In genomic region chr1:246583056-246583440, GRCh38 we compare ENCODE assay signal across 13 cellular contexts. TPM values are rescaled to one million over a fixed set of nuclear protein-coding genes. Genes with fewer than 3 reads are reported as not detected.
DNase-seq lines count a peak whose midpoint lies in the region; ATAC-seq and TF ChIP-seq lines count a peak whose summit lies in the region.
"Had no signal": no experiment of that assay in that cellular context is flagged by ENCODE, and none has a peak within 500 bp of the region (broad histone marks: within the 10 kb centered on the region; RNA-seq: fewer than 3 reads in every experiment).

No MANE protein-coding gene starts in this region.

- H3K4me3 Mint-ChIP-seq in brain: no peak overlapping the region
- peak overlapping the region; percentile 37 for H3K4me3 Mint-ChIP-seq in type B pancreatic cell
- H3K4me3 Mint-ChIP-seq: GM23338 had no signal

- peak overlapping the region; percentile 67 for H3K27ac ChIP-seq in cardiac muscle cell
- H3K27ac ChIP-seq: vagina had no signal

- H3K4me1 ChIP-seq in cardiac muscle cell (ENCODE audit: low read depth): peaks cover 33% of the 10 kb centered on the region
- H3K4me1 ChIP-seq in mucosa of stomach (ENCODE audit: control insufficient read depth, insufficient read depth, low read length): peaks cover 32% of the 10 kb centered on the region

- H3K9me3 Mint-ChIP-seq in brain: no peaks in the 10 kb centered on the region
- H3K9me3 Mint-ChIP-seq in type B pancreatic cell: no peaks in the 10 kb centered on the region
- H3K9me3 Mint-ChIP-seq: GM23338 had no signal

- no peaks in the 10 kb centered on the region for H3K9me3 ChIP-seq in cardiac muscle cell (ENCODE audit: low read depth)
- H3K9me3 ChIP-seq in mucosa of stomach (ENCODE audit: control insufficient read depth, low read length): no peaks in the 10 kb centered on the region
- H3K9me3 ChIP-seq: vagina had no signal

- no peak overlapping the region for H3K4me3 ChIP-seq in cardiac muscle cell
- no peak overlapping the region for H3K4me3 ChIP-seq in mucosa of stomach (ENCODE audit: low read length)
- no peak overlapping the region for H3K4me3 ChIP-seq in foreskin fibroblast (ENCODE audit: low read depth in 1 of 2, low read length in 2 of 2)
- H3K4me3 ChIP-seq: GM23338, vagina had no signal

- H3K9ac ChIP-seq in mucosa of stomach (ENCODE audit: low read length): peak overlapping the region; percentile 9

- ATAC-seq in left cardiac atrium: no peak
- ATAC-seq in HG02759 (IDR thresholded peaks at IDR 0.05; ENCODE audit: unreplicated experiment): no peak
- no peak for ATAC-seq in HG02852 (IDR thresholded peaks at IDR 0.05; ENCODE audit: unreplicated experiment)
- ATAC-seq: GM23338 had no signal

- no peaks in the 10 kb centered on the region for H3K36me3 ChIP-seq in cardiac muscle cell
- H3K36me3 ChIP-seq in mucosa of stomach (ENCODE audit: control insufficient read depth, insufficient read depth, low read length): no peaks in the 10 kb centered on the region
- H3K36me3 ChIP-seq: vagina had no signal

- H3K27ac Mint-ChIP-seq in brain: peak overlapping the region in 3 of 5 experiments; percentile 36 to 59 (median 45)
- H3K27ac Mint-ChIP-seq in type B pancreatic cell: peak overlapping the region; percentile 75
- H3K27ac Mint-ChIP-seq: GM23338 had no signal

- H3K4me1 Mint-ChIP-seq in brain (peaks cover 45% of the 10 kb centered on the region), type B pancreatic cell (ENCODE audit: unreplicated experiment) (peaks cover 33% of the 10 kb centered on the region)
- H3K4me1 Mint-ChIP-seq: GM23338 had no signal

- H3K36me3 Mint-ChIP-seq in brain (peaks cover 16% of the 10 kb centered on the region), type B pancreatic cell (peaks cover 7% of the 10 kb centered on the region)

- H3K27me3 ChIP-seq in cardiac muscle cell (no peaks in the 10 kb centered on the region), mucosa of stomach (ENCODE audit: control insufficient read depth, insufficient read depth, low read length) (no peaks in the 10 kb centered on the region)
- H3K27me3 ChIP-seq: vagina had no signal

- TF ChIP-seq CTCF in cardiac muscle cell (IDR thresholded peaks at IDR 0.05; ENCODE audit: low read depth, low read length) (no peak), brain (conservative IDR thresholded peaks at IDR 0.05) (no peak), type B pancreatic cell (conservative IDR thresholded peaks at IDR 0.05) (no peak), foreskin fibroblast (IDR thresholded peaks at IDR 0.05; ENCODE audit: low read depth, low read length) (no peak)

- H3K27me3 Mint-ChIP-seq in brain: no peaks in the 10 kb centered on the region
- H3K27me3 Mint-ChIP-seq in type B pancreatic cell: peaks cover 3% of the 10 kb centered on the region

- no peak for DNase-seq in cardiac muscle cell (ENCODE audit: low read depth in 1 of 2, low spot score in 1 of 2)
- no peak for DNase-seq in left cardiac atrium
- no peak for DNase-seq in type B pancreatic cell (ENCODE audit: extremely low spot score, unreplicated experiment)
- DNase-seq in foreskin fibroblast: no peak
- DNase-seq: activated CD8-positive, alpha-beta memory T cell treated with anti-CD3 and anti-CD28 coated beads, Interleukin-2, amount 50 U/mL, for 4 hours; NCI-H524 treated with DMSO at 0.1 percent for 48 hours; SHP77 had no signal

- intact Hi-C loops in left cardiac atrium (cut with DNase I): no loop called here

RNA-seq across cellular contexts. Expression of gene CNST, which starts 16.8 kb away (rescaled TPM):
- 14.1 and 17.9 TPM in 2 replicates for total RNA-seq in cardiac muscle cell
- 13.1 and 14.9 TPM in 2 replicates for polyA plus RNA-seq in cardiac muscle cell
- 10 to 100 TPM; 17.0 to 18.3 TPM for total RNA-seq in left cardiac atrium
- 12.7 TPM for polyA plus RNA-seq in brain (ENCODE audit: insufficient read depth, low read depth, low replicate concordance)
- 15.5 and 17.9 TPM in 2 replicates for total RNA-seq in type B pancreatic cell (ENCODE audit: low replicate concordance)

RNA-seq across cellular contexts. Expression of gene TFB2M, which starts 17.0 kb away (rescaled TPM):
- total RNA-seq in cardiac muscle cell (5.7 and 7.3 TPM in 2 replicates), left cardiac atrium (10 to 100 TPM; 10.7 to 12.9 TPM), type B pancreatic cell (ENCODE audit: low replicate concordance) (12.9 and 14.7 TPM in 2 replicates)
- polyA plus RNA-seq in cardiac muscle cell (9.4 and 12.0 TPM in 2 replicates), brain (ENCODE audit: insufficient read depth, low read depth, low replicate concordance) (4.3 TPM)
